Comparison of ENCODE assay signal across 1 cellular context in genomic region chr6:85643530-85644373, GRCh38.
TF ChIP-seq lines count a peak whose summit lies in the region.

No MANE protein-coding gene starts in this region.

TF ChIP-seq in WTC11, 78 proteins besides CTCF, POLR2A, EP300 and RAD21 (continued from another document):
- peak; percentile 44; the same call in 1 of the 2 replicates for TF ChIP-seq ZNF138 (CRISPR knock-in tag; conservative IDR thresholded peaks at IDR 0.05)
- TF ChIP-seq USF1 (CRISPR knock-in tag; IDR thresholded peaks at IDR 0.05): peak; percentile 82
- TF ChIP-seq E2F5 (CRISPR knock-in tag; IDR thresholded peaks at IDR 0.05): peak; percentile 72; the same call in 1 of the 2 replicates
- peak; percentile 67 for TF ChIP-seq FOXP4 (CRISPR knock-in tag; IDR thresholded peaks at IDR 0.05)
- TF ChIP-seq JUN (CRISPR knock-in tag; IDR thresholded peaks at IDR 0.05): 0 out of 2 replicates have a peak, but pooled peaks have one; percentile 64
- TF ChIP-seq AR (CRISPR knock-in tag; IDR thresholded peaks at IDR 0.05): no peak; the same call in 1 of the 2 replicates
- no peak for TF ChIP-seq ZBTB43 (CRISPR knock-in tag; IDR thresholded peaks at IDR 0.05)
- no peak for TF ChIP-seq ESRRA (CRISPR knock-in tag; IDR thresholded peaks at IDR 0.05; ENCODE audit: borderline replicate concordance)
- TF ChIP-seq MAX (CRISPR knock-in tag; IDR thresholded peaks at IDR 0.05): peak; percentile 94
- TF ChIP-seq SMAD3 (CRISPR knock-in tag; IDR thresholded peaks at IDR 0.05; ENCODE audit: borderline replicate concordance): no peak
- no peak for TF ChIP-seq TP53 (CRISPR knock-in tag; IDR thresholded peaks at IDR 0.05)
- TF ChIP-seq ZNF425 (CRISPR knock-in tag; conservative IDR thresholded peaks at IDR 0.05): no peak
- no peak for TF ChIP-seq ZNF219 (CRISPR knock-in tag; IDR thresholded peaks at IDR 0.05; ENCODE audit: borderline replicate concordance)
- TF ChIP-seq ZNF121 (CRISPR knock-in tag; IDR thresholded peaks at IDR 0.05): no peak
- TF ChIP-seq NFATC4 (CRISPR knock-in tag; IDR thresholded peaks at IDR 0.05): no peak
- TF ChIP-seq ZNF317 (CRISPR knock-in tag; IDR thresholded peaks at IDR 0.05; ENCODE audit: borderline replicate concordance, low read depth): 0 out of 2 replicates have a peak, but pooled peaks have one; percentile 32
- TF ChIP-seq TEAD4 (CRISPR knock-in tag; IDR thresholded peaks at IDR 0.05): no peak
- TF ChIP-seq ZNF281 (CRISPR knock-in tag; IDR thresholded peaks at IDR 0.05): peak; percentile 81
